Comparison of ENCODE assay signal across 1 cellular context in the genomic region with DNA sequence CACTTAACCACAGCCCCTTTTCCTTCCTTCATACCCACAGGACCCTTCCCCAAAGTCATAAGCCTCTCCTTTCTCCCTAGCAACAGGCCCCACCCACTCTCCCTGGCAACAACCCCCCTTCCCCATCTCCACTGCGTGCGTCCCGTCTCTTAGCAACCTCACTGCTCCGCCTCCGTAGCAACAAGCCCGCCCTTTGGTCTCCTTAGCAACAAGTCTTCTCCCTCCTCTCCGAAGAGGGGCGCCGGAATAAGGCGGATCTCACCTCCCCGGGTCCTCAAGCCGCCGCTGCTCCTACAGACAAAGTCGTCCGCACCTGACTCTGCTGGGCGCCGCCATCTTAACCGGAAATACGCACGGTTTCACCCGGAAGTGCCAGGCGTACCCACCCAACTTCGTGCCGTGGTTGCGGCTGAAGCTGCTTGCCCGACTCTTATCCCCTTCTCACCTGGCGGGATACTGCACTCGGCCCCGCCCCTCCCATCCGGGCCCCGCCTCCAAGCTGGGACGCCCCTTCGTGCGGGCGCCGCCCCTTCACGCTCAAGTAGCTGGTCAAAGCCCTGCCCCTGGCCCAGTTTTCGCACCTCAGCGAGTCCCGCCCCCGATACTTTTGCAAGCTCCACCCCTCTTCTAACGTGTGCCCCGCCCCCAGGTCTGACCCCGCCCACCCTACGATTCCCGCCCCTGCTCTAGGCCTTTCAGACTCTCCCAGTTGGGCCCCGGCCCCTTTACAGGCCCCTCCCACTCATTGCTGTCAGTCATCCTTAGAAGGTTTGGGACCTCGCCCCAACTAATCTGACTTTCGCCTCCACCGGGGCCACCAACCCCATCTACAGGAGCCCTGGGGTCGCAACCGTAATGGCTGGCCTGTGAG.
A peak's percentile ranks its signal among the peaks of the same experiment; 100 is the strongest.
TF ChIP-seq lines count a peak whose summit lies in the region.

A gene with protein sequence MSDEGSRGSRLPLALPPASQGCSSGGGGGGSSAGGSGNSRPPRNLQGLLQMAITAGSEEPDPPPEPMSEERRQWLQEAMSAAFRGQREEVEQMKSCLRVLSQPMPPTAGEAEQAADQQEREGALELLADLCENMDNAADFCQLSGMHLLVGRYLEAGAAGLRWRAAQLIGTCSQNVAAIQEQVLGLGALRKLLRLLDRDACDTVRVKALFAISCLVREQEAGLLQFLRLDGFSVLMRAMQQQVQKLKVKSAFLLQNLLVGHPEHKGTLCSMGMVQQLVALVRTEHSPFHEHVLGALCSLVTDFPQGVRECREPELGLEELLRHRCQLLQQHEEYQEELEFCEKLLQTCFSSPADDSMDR (minus strand): TSS at position 338 of the 871 bp plus-strand sequence. CDS start 502 bp downstream, outside the sequence.

TF ChIP-seq in K562, 482 proteins besides CTCF, POLR2A, EP300 and RAD21 (continued from another document):
- TF ChIP-seq, protein P1, sequence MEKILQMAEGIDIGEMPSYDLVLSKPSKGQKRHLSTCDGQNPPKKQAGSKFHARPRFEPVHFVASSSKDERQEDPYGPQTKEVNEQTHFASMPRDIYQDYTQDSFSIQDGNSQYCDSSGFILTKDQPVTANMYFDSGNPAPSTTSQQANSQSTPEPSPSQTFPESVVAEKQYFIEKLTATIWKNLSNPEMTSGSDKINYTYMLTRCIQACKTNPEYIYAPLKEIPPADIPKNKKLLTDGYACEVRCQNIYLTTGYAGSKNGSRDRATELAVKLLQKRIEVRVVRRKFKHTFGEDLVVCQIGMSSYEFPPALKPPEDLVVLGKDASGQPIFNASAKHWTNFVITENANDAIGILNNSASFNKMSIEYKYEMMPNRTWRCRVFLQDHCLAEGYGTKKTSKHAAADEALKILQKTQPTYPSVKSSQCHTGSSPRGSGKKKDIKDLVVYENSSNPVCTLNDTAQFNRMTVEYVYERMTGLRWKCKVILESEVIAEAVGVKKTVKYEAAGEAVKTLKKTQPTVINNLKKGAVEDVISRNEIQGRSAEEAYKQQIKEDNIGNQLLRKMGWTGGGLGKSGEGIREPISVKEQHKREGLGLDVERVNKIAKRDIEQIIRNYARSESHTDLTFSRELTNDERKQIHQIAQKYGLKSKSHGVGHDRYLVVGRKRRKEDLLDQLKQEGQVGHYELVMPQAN (IDR thresholded peaks at IDR 0.05; ENCODE audit: borderline replicate concordance): peak; percentile 100
- peak; percentile 46 to 83 for TF ChIP-seq MAZ (CRISPR knock-in tag; conservative IDR thresholded peaks at IDR 0.05 in 1 of 2, IDR thresholded peaks at IDR 0.05 in 1 of 2)
- TF ChIP-seq, protein P2, sequence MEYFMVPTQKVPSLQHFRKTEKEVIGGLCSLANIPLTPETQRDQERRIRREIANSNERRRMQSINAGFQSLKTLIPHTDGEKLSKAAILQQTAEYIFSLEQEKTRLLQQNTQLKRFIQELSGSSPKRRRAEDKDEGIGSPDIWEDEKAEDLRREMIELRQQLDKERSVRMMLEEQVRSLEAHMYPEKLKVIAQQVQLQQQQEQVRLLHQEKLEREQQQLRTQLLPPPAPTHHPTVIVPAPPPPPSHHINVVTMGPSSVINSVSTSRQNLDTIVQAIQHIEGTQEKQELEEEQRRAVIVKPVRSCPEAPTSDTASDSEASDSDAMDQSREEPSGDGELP (CRISPR knock-in tag; IDR thresholded peaks at IDR 0.05; ENCODE audit: borderline replicate concordance): peak; percentile 92
- TF ChIP-seq ZNF668 (CRISPR knock-in tag; IDR thresholded peaks at IDR 0.05): no peak
- peak; percentile 61 for TF ChIP-seq POU5F1 (IDR thresholded peaks at IDR 0.05; ENCODE audit: borderline replicate concordance, low read depth, low read length, partially characterized antibody)
- peak; percentile 73 for TF ChIP-seq ATF7 (IDR thresholded peaks at IDR 0.05)
- TF ChIP-seq YY1 (IDR thresholded peaks at IDR 0.05; ENCODE audit: borderline replicate concordance in 1 of 3, control insufficient read depth in 1 of 3, extremely low read depth in 1 of 3, insufficient read depth in 3 of 3, insufficient read length in 1 of 3, insufficient replicate concordance in 2 of 3, low read depth in 1 of 3, low read length in 2 of 3): peak; percentile 96 to 99 (median 98)
- TF ChIP-seq LEF1 (IDR thresholded peaks at IDR 0.05): peak; percentile 50
- TF ChIP-seq MCM2 (IDR thresholded peaks at IDR 0.05; ENCODE audit: low read depth): no peak
- TF ChIP-seq SREBF1 (IDR thresholded peaks at IDR 0.05; ENCODE audit: borderline replicate concordance, low read depth, low read length): 0 out of 2 replicates have a peak, but pooled peaks have one; percentile 41
- peak; percentile 88 for TF ChIP-seq RBM22 (IDR thresholded peaks at IDR 0.05; ENCODE audit: low read depth, low read length, poor library complexity, severe bottlenecking)
- peak; percentile 17; the same call in 1 of the 2 replicates for TF ChIP-seq LCOR (CRISPR knock-in tag; IDR thresholded peaks at IDR 0.05)
- TF ChIP-seq E2F3 (CRISPR knock-in tag; IDR thresholded peaks at IDR 0.05): peak; percentile 60
- TF ChIP-seq ZNF778 (CRISPR knock-in tag; IDR thresholded peaks at IDR 0.05): no peak
- peak; percentile 59; the same call in 1 of the 2 replicates for TF ChIP-seq MIER1 (IDR thresholded peaks at IDR 0.05; ENCODE audit: low read depth)
- TF ChIP-seq SRF (CRISPR knock-in tag; IDR thresholded peaks at IDR 0.05): peak in 1 of 2 experiments; percentile 43; a peak in 1 of 4 replicates
- peak; percentile 85 for TF ChIP-seq ZEB2 (IDR thresholded peaks at IDR 0.05)
- TF ChIP-seq NFE2 (IDR thresholded peaks at IDR 0.05; ENCODE audit: low read depth): no peak
- TF ChIP-seq, protein P3, sequence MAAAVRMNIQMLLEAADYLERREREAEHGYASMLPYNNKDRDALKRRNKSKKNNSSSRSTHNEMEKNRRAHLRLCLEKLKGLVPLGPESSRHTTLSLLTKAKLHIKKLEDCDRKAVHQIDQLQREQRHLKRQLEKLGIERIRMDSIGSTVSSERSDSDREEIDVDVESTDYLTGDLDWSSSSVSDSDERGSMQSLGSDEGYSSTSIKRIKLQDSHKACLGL (CRISPR knock-in tag; IDR thresholded peaks at IDR 0.05; ENCODE audit: borderline replicate concordance, poor library complexity, severe bottlenecking): peak; percentile 96
- TF ChIP-seq, protein P4, sequence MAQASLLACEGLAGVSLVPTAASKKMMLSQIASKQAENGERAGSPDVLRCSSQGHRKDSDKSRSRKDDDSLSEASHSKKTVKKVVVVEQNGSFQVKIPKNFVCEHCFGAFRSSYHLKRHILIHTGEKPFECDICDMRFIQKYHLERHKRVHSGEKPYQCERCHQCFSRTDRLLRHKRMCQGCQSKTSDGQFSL (CRISPR knock-in tag; IDR thresholded peaks at IDR 0.05): 0 out of 2 replicates have a peak, but pooled peaks have one; percentile 34
- TF ChIP-seq, protein P4 (tag; IDR thresholded peaks at IDR 0.05): no peak
- no peak for TF ChIP-seq CBFB (CRISPR knock-in tag; IDR thresholded peaks at IDR 0.05)
- peak in 1 of 2 experiments; percentile 48; a peak in 1 of 4 replicates for TF ChIP-seq ETV6 (IDR thresholded peaks at IDR 0.05; ENCODE audit: borderline replicate concordance in 1 of 2, low read depth in 2 of 2, low read length in 1 of 2)
- TF ChIP-seq ETV6 (CRISPR knock-in tag; IDR thresholded peaks at IDR 0.05; ENCODE audit: borderline replicate concordance): no peak
- peak; percentile 61 to 65; a peak in 3 of 4 replicates for TF ChIP-seq SIX5 (IDR thresholded peaks at IDR 0.05; ENCODE audit: borderline replicate concordance in 1 of 2, insufficient read depth in 1 of 2, low read depth in 1 of 2, low read length in 2 of 2)
- peak; percentile 35 for TF ChIP-seq HNRNPLL (IDR thresholded peaks at IDR 0.05; ENCODE audit: low read depth, low read length, poor library complexity, severe bottlenecking)
- peak; percentile 55; the same call in 1 of the 2 replicates for TF ChIP-seq MTA3 (IDR thresholded peaks at IDR 0.05; ENCODE audit: borderline replicate concordance)
- no peak for TF ChIP-seq MCM7 (IDR thresholded peaks at IDR 0.05)
- peak; percentile 98 for TF ChIP-seq GABPA (tag; conservative IDR thresholded peaks at IDR 0.05; ENCODE audit: low read depth)
- TF ChIP-seq ZNF586 (CRISPR knock-in tag; conservative IDR thresholded peaks at IDR 0.05): no peak
- TF ChIP-seq ELF4 (CRISPR knock-in tag; IDR thresholded peaks at IDR 0.05): no peak
- TF ChIP-seq HDAC1 (IDR thresholded peaks at IDR 0.05): peak; percentile 80 to 100; a peak in 3 of 4 replicates
- peak; percentile 74 for TF ChIP-seq SUPT5H (IDR thresholded peaks at IDR 0.05)
- TF ChIP-seq PHF20 (IDR thresholded peaks at IDR 0.05; ENCODE audit: partially characterized antibody): peak; percentile 98
- no peak for TF ChIP-seq MAFG (tag; conservative IDR thresholded peaks at IDR 0.05)
- TF ChIP-seq FOXK2 (conservative IDR thresholded peaks at IDR 0.05 in 1 of 2, IDR thresholded peaks at IDR 0.05 in 1 of 2; ENCODE audit: low read depth in 2 of 2): peak; percentile 84 to 86
- TF ChIP-seq, protein P5, sequence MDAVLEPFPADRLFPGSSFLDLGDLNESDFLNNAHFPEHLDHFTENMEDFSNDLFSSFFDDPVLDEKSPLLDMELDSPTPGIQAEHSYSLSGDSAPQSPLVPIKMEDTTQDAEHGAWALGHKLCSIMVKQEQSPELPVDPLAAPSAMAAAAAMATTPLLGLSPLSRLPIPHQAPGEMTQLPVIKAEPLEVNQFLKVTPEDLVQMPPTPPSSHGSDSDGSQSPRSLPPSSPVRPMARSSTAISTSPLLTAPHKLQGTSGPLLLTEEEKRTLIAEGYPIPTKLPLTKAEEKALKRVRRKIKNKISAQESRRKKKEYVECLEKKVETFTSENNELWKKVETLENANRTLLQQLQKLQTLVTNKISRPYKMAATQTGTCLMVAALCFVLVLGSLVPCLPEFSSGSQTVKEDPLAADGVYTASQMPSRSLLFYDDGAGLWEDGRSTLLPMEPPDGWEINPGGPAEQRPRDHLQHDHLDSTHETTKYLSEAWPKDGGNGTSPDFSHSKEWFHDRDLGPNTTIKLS (IDR thresholded peaks at IDR 0.05; ENCODE audit: borderline replicate concordance, low read depth): 0 out of 2 replicates have a peak, but pooled peaks have one; percentile 30
- peak; percentile 92; the same call in 1 of the 2 replicates for TF ChIP-seq MYNN (IDR thresholded peaks at IDR 0.05)
- no peak for TF ChIP-seq MYNN (CRISPR knock-in tag; IDR thresholded peaks at IDR 0.05)
- TF ChIP-seq HCFC1 (IDR thresholded peaks at IDR 0.05; ENCODE audit: low read depth, low read length): peak; percentile 90
- peak; percentile 63; the same call in 1 of the 2 replicates for TF ChIP-seq PHF8 (IDR thresholded peaks at IDR 0.05; ENCODE audit: borderline replicate concordance, low read length)
- TF ChIP-seq, protein P6, sequence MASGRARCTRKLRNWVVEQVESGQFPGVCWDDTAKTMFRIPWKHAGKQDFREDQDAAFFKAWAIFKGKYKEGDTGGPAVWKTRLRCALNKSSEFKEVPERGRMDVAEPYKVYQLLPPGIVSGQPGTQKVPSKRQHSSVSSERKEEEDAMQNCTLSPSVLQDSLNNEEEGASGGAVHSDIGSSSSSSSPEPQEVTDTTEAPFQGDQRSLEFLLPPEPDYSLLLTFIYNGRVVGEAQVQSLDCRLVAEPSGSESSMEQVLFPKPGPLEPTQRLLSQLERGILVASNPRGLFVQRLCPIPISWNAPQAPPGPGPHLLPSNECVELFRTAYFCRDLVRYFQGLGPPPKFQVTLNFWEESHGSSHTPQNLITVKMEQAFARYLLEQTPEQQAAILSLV (tag; IDR thresholded peaks at IDR 0.05): no peak
- TF ChIP-seq NFATC3 (IDR thresholded peaks at IDR 0.05): 0 out of 2 replicates have a peak, but pooled peaks have one; percentile 31
- TF ChIP-seq CAMTA2 (CRISPR knock-in tag; conservative IDR thresholded peaks at IDR 0.05): no peak
- no peak for TF ChIP-seq HNRNPL (IDR thresholded peaks at IDR 0.05; ENCODE audit: low read depth, low read length)
- peak; percentile 99 for TF ChIP-seq RFX1 (IDR thresholded peaks at IDR 0.05)
- no peak for TF ChIP-seq ZFP30 (CRISPR knock-in tag; IDR thresholded peaks at IDR 0.05; ENCODE audit: borderline replicate concordance)
- no peak for TF ChIP-seq ZNF23 (CRISPR knock-in tag; IDR thresholded peaks at IDR 0.05)
- no peak for TF ChIP-seq RBM34 (IDR thresholded peaks at IDR 0.05; ENCODE audit: borderline replicate concordance, insufficient read depth, low read length)
